1 cellular context compared by ENCODE assay signal in the genomic region with DNA sequence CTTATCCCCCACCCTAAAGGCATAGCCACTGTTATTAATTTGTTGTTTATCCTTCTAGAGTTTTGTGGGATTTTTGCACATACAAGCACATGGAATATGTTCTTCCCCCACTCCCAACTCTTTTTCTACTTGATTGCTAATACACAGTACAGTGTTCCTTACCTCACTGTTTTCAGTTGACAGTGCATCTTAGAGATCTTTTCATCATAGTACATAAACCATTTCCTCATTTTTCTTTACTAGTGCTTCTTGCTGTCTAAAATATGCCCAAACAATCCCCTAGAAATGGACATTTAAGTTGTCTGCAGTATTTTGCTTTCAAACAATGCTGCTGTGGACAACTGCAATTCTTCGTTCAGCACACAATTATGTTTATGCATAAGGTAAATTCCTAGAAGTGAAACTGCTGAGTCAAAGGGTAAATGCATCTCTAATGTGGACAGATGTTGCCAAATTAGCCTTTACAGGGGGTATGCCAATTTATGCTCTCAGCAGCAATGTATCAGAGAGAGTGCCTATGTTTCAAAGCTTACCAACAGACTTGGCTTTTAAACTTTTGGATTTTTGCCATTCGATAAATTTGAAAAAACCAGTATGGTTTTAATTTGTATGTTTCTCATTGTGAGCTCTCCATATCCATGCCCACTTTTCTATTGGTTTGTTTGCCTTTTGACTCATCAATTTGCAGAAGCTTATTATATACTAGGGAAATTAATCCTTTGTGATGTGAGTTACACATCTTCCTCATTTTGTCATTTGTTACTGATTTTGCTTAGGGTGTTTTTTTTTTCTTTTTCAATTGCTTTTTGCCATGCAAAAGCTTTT.
TF ChIP-seq lines count a peak whose summit lies in the region.

No MANE protein-coding gene starts in this region.

TF ChIP-seq in K562, 482 proteins besides CTCF, POLR2A, EP300 and RAD21 (continued from another document):
- TF ChIP-seq, protein P1, sequence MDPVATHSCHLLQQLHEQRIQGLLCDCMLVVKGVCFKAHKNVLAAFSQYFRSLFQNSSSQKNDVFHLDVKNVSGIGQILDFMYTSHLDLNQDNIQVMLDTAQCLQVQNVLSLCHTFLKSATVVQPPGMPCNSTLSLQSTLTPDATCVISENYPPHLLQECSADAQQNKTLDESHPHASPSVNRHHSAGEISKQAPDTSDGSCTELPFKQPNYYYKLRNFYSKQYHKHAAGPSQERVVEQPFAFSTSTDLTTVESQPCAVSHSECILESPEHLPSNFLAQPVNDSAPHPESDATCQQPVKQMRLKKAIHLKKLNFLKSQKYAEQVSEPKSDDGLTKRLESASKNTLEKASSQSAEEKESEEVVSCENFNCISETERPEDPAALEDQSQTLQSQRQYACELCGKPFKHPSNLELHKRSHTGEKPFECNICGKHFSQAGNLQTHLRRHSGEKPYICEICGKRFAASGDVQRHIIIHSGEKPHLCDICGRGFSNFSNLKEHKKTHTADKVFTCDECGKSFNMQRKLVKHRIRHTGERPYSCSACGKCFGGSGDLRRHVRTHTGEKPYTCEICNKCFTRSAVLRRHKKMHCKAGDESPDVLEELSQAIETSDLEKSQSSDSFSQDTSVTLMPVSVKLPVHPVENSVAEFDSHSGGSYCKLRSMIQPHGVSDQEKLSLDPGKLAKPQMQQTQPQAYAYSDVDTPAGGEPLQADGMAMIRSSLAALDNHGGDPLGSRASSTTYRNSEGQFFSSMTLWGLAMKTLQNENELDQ (CRISPR knock-in tag; IDR thresholded peaks at IDR 0.05; ENCODE audit: borderline replicate concordance) = no peak
- TF ChIP-seq ZFP30 (CRISPR knock-in tag; IDR thresholded peaks at IDR 0.05; ENCODE audit: borderline replicate concordance) = no peak
- TF ChIP-seq C11orf30 (IDR thresholded peaks at IDR 0.05; ENCODE audit: low read depth) = peak; percentile 73
- peak; percentile 46 for TF ChIP-seq MAFG (tag; conservative IDR thresholded peaks at IDR 0.05)
